In the genomic region with DNA sequence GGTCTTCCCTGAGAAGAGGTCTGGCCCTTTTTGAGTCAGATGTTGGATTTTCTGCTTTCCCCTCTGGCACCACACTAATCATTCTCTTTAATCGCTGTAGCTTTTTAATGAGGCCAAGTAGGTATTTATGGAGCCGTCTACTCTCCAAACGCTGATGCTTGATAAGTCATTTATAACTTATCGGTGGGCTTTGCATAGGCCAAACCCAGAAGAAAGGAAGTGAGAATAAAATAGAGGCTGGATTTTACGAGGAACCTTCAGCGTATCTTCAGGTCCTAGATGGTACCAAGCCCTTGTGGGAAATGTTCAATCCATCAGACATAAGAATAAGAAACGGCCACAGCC, we compare ENCODE assay signal across 11 cellular contexts.
DNase-seq lines count a peak whose midpoint lies in the region; ATAC-seq and TF ChIP-seq lines count a peak whose summit lies in the region.
"Had no signal": no experiment of that assay in that cellular context is flagged by ENCODE, and none has a peak within 500 bp of the region (broad histone marks: within the 10 kb centered on the region; RNA-seq: fewer than 3 reads in every experiment).

No MANE protein-coding gene starts in this region.

- TF ChIP-seq CTCF in endothelial cell (IDR thresholded peaks at IDR 0.05; ENCODE audit: unreplicated experiment) = no peak
- TF ChIP-seq CTCF in upper lobe of right lung (IDR thresholded peaks at IDR 0.05) = no peak

- H3K4me3 ChIP-seq in naive thymus-derived CD4-positive, alpha-beta T cell (ENCODE audit: low read length) = no peak overlapping the region
- H3K4me3 ChIP-seq in upper lobe of right lung = peak overlapping the region; percentile 58
- H3K4me3 ChIP-seq: GM12878 had no signal

- no peak overlapping the region for H3K27ac Mint-ChIP-seq in activated naive CD4-positive, alpha-beta T cell treated with anti-CD3 and anti-CD28 coated beads, Interleukin-2, amount 50 U/mL, for 24 hours
- no peak overlapping the region for H3K27ac Mint-ChIP-seq in endothelial cell (ENCODE audit: unreplicated experiment)
- no peak overlapping the region for H3K27ac Mint-ChIP-seq in naive thymus-derived CD4-positive, alpha-beta T cell

- peak overlapping the region; percentile 35 for H3K4me3 Mint-ChIP-seq in activated naive CD4-positive, alpha-beta T cell treated with anti-CD3 and anti-CD28 coated beads, Interleukin-2, amount 50 U/mL, for 24 hours
- H3K4me3 Mint-ChIP-seq in endothelial cell (ENCODE audit: unreplicated experiment) = peak overlapping the region; percentile 88
- peak overlapping the region in 6 of 10 donors; percentile 21 to 56 (median 49) for H3K4me3 Mint-ChIP-seq in naive thymus-derived CD4-positive, alpha-beta T cell

- CTCF ChIA-PET in naive thymus-derived CD4-positive, alpha-beta T cell (lab: Charles Lee) = no interaction called here

- DNase-seq in activated naive CD4-positive, alpha-beta T cell treated with anti-CD3 and anti-CD28 coated beads, Interleukin-2, amount 50 U/mL, for 16 hours = no peak
- DNase-seq in endothelial cell (ENCODE audit: low spot score) (no peak), upper lobe of right lung (no peak), HuH-7 (ENCODE audit: low spot score) (no peak), posterior cingulate gyrus (no peak), NCI-H2196 treated with DMSO at 0.1 percent for 48 hours (lab: John Stamatoyannopoulos, UW; ENCODE audit: unreplicated experiment) (no peak)
- no peak for DNase-seq in naive thymus-derived CD4-positive, alpha-beta T cell
- DNase-seq: NCI-H748 treated with DMSO at 0.1 percent for 48 hours had no signal

- no peaks in the 10 kb centered on the region for H3K9me3 ChIP-seq in naive thymus-derived CD4-positive, alpha-beta T cell (ENCODE audit: control insufficient read depth in 2 of 3, low read length in 3 of 3)
- H3K9me3 ChIP-seq in upper lobe of right lung = no peaks in the 10 kb centered on the region
- H3K9me3 ChIP-seq: prostate gland had no signal

- H3K27ac ChIP-seq in naive thymus-derived CD4-positive, alpha-beta T cell (ENCODE audit: low read depth, low read length) = no peak overlapping the region
- H3K27ac ChIP-seq in upper lobe of right lung = peak overlapping the region; percentile 89

- no peak for ATAC-seq in naive thymus-derived CD4-positive, alpha-beta T cell
- ATAC-seq in upper lobe of right lung = no peak
- ATAC-seq: GM12878 had no signal

- intact Hi-C loops in naive thymus-derived CD4-positive, alpha-beta T cell (cut with micrococcal nuclease) = loop anchor here (5.0 kb wide), 3 partner anchors 393 to 663 kb away; a partner anchor contains a TSS
- intact Hi-C loops in upper lobe of right lung (cut with DNase I) (no loop called here), posterior cingulate gyrus (cut with DNase I) (loop anchor here (5.0 kb wide), 2 partner anchors 393 to 648 kb away; a partner anchor contains a TSS)

- H3K36me3 Mint-ChIP-seq in activated naive CD4-positive, alpha-beta T cell treated with anti-CD3 and anti-CD28 coated beads, Interleukin-2, amount 50 U/mL, for 24 hours = no peaks in the 10 kb centered on the region
- no peaks in the 10 kb centered on the region for H3K36me3 Mint-ChIP-seq in endothelial cell (ENCODE audit: low read depth, unreplicated experiment)
- H3K36me3 Mint-ChIP-seq in naive thymus-derived CD4-positive, alpha-beta T cell = peaks cover 0 to 8% (median 0%) of the 10 kb centered on the region in 5 donors

- no peaks in the 10 kb centered on the region for H3K36me3 ChIP-seq in naive thymus-derived CD4-positive, alpha-beta T cell (ENCODE audit: control insufficient read depth in 2 of 3, insufficient read depth in 3 of 3, low read length in 3 of 3)
- no peaks in the 10 kb centered on the region for H3K36me3 ChIP-seq in upper lobe of right lung
- H3K36me3 ChIP-seq: prostate gland had no signal

- no peaks in the 10 kb centered on the region for H3K9me3 Mint-ChIP-seq in activated naive CD4-positive, alpha-beta T cell treated with anti-CD3 and anti-CD28 coated beads, Interleukin-2, amount 50 U/mL, for 24 hours
- no peaks in the 10 kb centered on the region for H3K9me3 Mint-ChIP-seq in endothelial cell (ENCODE audit: unreplicated experiment)
- peaks cover 0 to 4% (median 0%) of the 10 kb centered on the region in 11 donors for H3K9me3 Mint-ChIP-seq in naive thymus-derived CD4-positive, alpha-beta T cell

- H3K27me3 ChIP-seq in naive thymus-derived CD4-positive, alpha-beta T cell (ENCODE audit: control insufficient read depth in 2 of 2, insufficient read depth in 2 of 2, low read length in 2 of 2) = peaks cover 0 to 11% of the 10 kb centered on the region in 2 donors
- no peaks in the 10 kb centered on the region for H3K27me3 ChIP-seq in upper lobe of right lung

- peaks cover 3% of the 10 kb centered on the region for H3K4me1 Mint-ChIP-seq in activated naive CD4-positive, alpha-beta T cell treated with anti-CD3 and anti-CD28 coated beads, Interleukin-2, amount 50 U/mL, for 24 hours
- peaks cover 40% of the 10 kb centered on the region for H3K4me1 Mint-ChIP-seq in endothelial cell (ENCODE audit: unreplicated experiment)
- H3K4me1 Mint-ChIP-seq in naive thymus-derived CD4-positive, alpha-beta T cell = peaks cover 0 to 8% (median 3%) of the 10 kb centered on the region in 7 donors

- POLR2A ChIA-PET in naive thymus-derived CD4-positive, alpha-beta T cell (lab: Charles Lee) = no interaction called here

- H3K4me1 ChIP-seq in naive thymus-derived CD4-positive, alpha-beta T cell (ENCODE audit: control insufficient read depth in 2 of 2, insufficient read depth in 2 of 2, low read length in 2 of 2) = peaks cover 0 to 3% of the 10 kb centered on the region in 2 donors
- H3K4me1 ChIP-seq in upper lobe of right lung = peaks cover 5% of the 10 kb centered on the region
- H3K4me1 ChIP-seq: prostate gland had no signal

- H3K27me3 Mint-ChIP-seq in activated naive CD4-positive, alpha-beta T cell treated with anti-CD3 and anti-CD28 coated beads, Interleukin-2, amount 50 U/mL, for 24 hours = peaks cover 34% of the 10 kb centered on the region
- H3K27me3 Mint-ChIP-seq in endothelial cell (ENCODE audit: unreplicated experiment) = peaks cover 1% of the 10 kb centered on the region
- H3K27me3 Mint-ChIP-seq in naive thymus-derived CD4-positive, alpha-beta T cell = peaks cover 39 to 57% (median 50%) of the 10 kb centered on the region in 5 donors

Comparison
In these comparisons a context has a peak if more than half of its experiments do, and no peak if none do; other contexts are left out.
1. H3K4me3 Mint-ChIP-seq: peak in every context shown above with its lines; median percentile 88 in endothelial cell; 49 in naive thymus-derived CD4-positive, alpha-beta T cell; 35 in activated naive CD4-positive, alpha-beta T cell treated with anti-CD3 and anti-CD28 coated beads, Interleukin-2, amount 50 U/mL, for 24 hours.